In the genomic region with DNA sequence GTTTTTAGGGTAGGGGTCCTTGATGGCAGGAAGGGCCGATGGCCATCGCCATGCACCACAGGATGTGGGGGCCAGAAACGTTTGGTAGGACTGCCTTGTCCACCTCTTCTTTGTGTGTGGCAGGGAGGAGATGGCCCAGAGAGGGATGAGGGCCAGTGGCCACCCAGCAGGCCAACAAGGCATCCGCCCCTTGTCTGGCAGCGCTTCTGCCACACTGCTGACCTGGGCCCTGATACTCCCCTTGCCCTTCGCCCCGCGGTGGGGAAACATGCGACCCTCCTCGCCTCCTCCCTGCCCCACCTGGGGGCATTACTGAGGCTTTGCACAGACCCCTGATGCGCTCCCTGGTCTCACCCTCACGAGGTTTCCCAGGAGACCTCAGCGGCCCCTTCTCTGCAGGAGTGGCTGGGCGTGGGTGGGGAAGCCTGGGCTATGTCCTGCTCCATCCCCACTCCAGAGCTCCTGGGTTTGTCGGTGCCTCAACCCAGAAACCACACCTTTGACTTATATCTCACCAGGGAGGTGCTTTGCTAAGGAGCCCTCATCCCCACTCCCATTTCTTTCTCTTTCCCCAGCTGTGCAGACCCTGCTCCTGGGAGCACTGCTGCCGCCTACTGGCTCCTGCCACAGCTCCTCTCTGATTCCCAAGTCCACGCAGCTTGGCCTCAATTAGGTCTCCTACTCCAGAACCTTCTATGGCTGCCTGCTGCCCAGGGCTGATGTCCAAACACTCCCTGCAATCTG, we compare ENCODE assay signal across 11 cellular contexts. TPM values are rescaled to one million over a fixed set of nuclear protein-coding genes. Genes with fewer than 3 reads are reported as not detected.
DNase-seq lines count a peak whose midpoint lies in the region; ATAC-seq and TF ChIP-seq lines count a peak whose summit lies in the region.
"Had no signal": no experiment of that assay in that cellular context is flagged by ENCODE, and none has a peak within 500 bp of the region (broad histone marks: within the 10 kb centered on the region; RNA-seq: fewer than 3 reads in every experiment).

No MANE protein-coding gene starts in this region.

- H2AK5ac ChIP-seq in H9 (ENCODE audit: insufficient read length, low read length) = no peak overlapping the region

- no peak overlapping the region for H3K27ac Mint-ChIP-seq in H9

- peak; percentile 67 for TF ChIP-seq CTCF in C4-2B (conservative IDR thresholded peaks at IDR 0.05)
- peak; percentile 72 for TF ChIP-seq CTCF in H9 (conservative IDR thresholded peaks at IDR 0.05)
- no peak for TF ChIP-seq CTCF in ascending aorta (IDR thresholded peaks at IDR 0.05)

- H3K14ac ChIP-seq in H9 (ENCODE audit: insufficient read depth, low read length) = no peak overlapping the region

- no peak overlapping the region for H2BK5ac ChIP-seq in H9 (ENCODE audit: insufficient read length, low read length)

- H3K27me3 Mint-ChIP-seq in H9 (ENCODE audit: low read depth) = no peaks in the 10 kb centered on the region

- H3K4me1 ChIP-seq in H9 (ENCODE audit: insufficient read depth, low read length) (peaks cover 2% of the 10 kb centered on the region; the same call in 1 of the 2 replicates), ascending aorta (peaks cover 0 to 4% of the 10 kb centered on the region in 2 donors)

- H3K23ac ChIP-seq in H9 (ENCODE audit: insufficient read length, low read depth, low read length) = no peak overlapping the region

- H3K4ac ChIP-seq in H9 (ENCODE audit: low read depth, low read length) = no peak overlapping the region

- no peak overlapping the region for H2BK15ac ChIP-seq in H9 (ENCODE audit: low read depth, low read length)

- peak overlapping the region; percentile 4 for H3K4me2 ChIP-seq in H9 (ENCODE audit: insufficient read depth, insufficient read length, low read length)

- no peaks in the 10 kb centered on the region for H3K79me1 ChIP-seq in H9 (ENCODE audit: insufficient read depth, low read depth, low read length, poor library complexity, severe bottlenecking)

- H4K91ac ChIP-seq in H9 (ENCODE audit: insufficient read length, low read depth, low read length) = no peak overlapping the region

- no peak overlapping the region for H3K4me3 Mint-ChIP-seq in H9

- no peak overlapping the region for H3K27ac ChIP-seq in C4-2B
- no peak overlapping the region for H3K27ac ChIP-seq in H9 (ENCODE audit: insufficient read length, low read depth, low read length)
- peak overlapping the region; percentile 84 to 85 for H3K27ac ChIP-seq in ascending aorta

- DNase-seq in H9 = peak; percentile 79
- peak in 1 of 2 donors; percentile 48 for DNase-seq in ascending aorta (ENCODE audit: low spot score in 2 of 2)
- peak; percentile 38 for DNase-seq in left lobe of liver (ENCODE audit: low spot score)
- DNase-seq in hippocampal formation (lab: John Stamatoyannopoulos, UW) = no peak
- DNase-seq in GM03348 (ENCODE audit: low spot score) = no peak
- no peak for DNase-seq in left ventricle myocardium superior
- DNase-seq: left cardiac atrium; stimulated activated CD4-positive, alpha-beta T cell treated with anti-CD3 and anti-CD28 coated beads, Interleukin-2, amount 100 ng/mL, for 48 hours had no signal

- no peaks in the 10 kb centered on the region for H3K9me3 Mint-ChIP-seq in H9
- H3K9me3 Mint-ChIP-seq: activated naive CD4-positive, alpha-beta T cell treated with anti-CD3 and anti-CD28 coated beads, Interleukin-2, amount 50 U/mL, for 72 hours had no signal

- H3K36me3 ChIP-seq in ascending aorta = peaks cover 92 to 97% of the 10 kb centered on the region in 2 donors

- H4K5ac ChIP-seq in H9 (ENCODE audit: insufficient read length, low read depth, low read length) = no peak overlapping the region

- H3K9me3 ChIP-seq in H9 (ENCODE audit: control insufficient read depth, low read depth, low read length) (no peaks in the 10 kb centered on the region), ascending aorta (no peaks in the 10 kb centered on the region)

- no peak overlapping the region for H4K8ac ChIP-seq in H9 (replicated peaks; ENCODE audit: insufficient read length, low read depth, low read length)

- no peaks in the 10 kb centered on the region for H3K27me3 ChIP-seq in H9 (ENCODE audit: insufficient read depth, low read length)
- H3K27me3 ChIP-seq in ascending aorta = no peaks in the 10 kb centered on the region

- intact Hi-C loops in ascending aorta (cut with DNase I) = no loop called here
- intact Hi-C loops in left ventricle myocardium superior (cut with micrococcal nuclease) = no loop called here

- H2BK20ac ChIP-seq in H9 (ENCODE audit: low read depth, low read length, poor library complexity, severe bottlenecking) = no peak overlapping the region

- H3K4me1 Mint-ChIP-seq in H9 = peaks cover 25 to 45% of the 10 kb centered on the region in 2 experiments

- H2BK120ac ChIP-seq in H9 (ENCODE audit: low read depth, low read length, poor library complexity, severe bottlenecking) = no peak overlapping the region

- H2AFZ ChIP-seq in H9 (ENCODE audit: low read length) = no peak overlapping the region

- H3K4me3 ChIP-seq in ascending aorta = no peak overlapping the region

- H3K56ac ChIP-seq in H9 (ENCODE audit: insufficient read length, low read depth, low read length) = no peak overlapping the region

- H2BK12ac ChIP-seq in H9 (ENCODE audit: insufficient read length, low read depth, low read length) = no peak overlapping the region

- no peaks in the 10 kb centered on the region for H4K20me1 ChIP-seq in H9 (ENCODE audit: control insufficient read depth, insufficient read depth, insufficient read length)

- no peak overlapping the region for H3K9ac ChIP-seq in H9 (ENCODE audit: extremely low read depth, insufficient read length, low read length)

- ATAC-seq in left lobe of liver = peak; percentile 53
- ATAC-seq in GM18873 (IDR thresholded peaks at IDR 0.05; ENCODE audit: low FRiP score, unreplicated experiment) = no peak
- ATAC-seq in left ventricle myocardium superior = no peak
- ATAC-seq: activated naive CD4-positive, alpha-beta T cell treated with anti-CD3 and anti-CD28 coated beads, Interleukin-2, amount 50 U/mL, for 72 hours; left cardiac atrium had no signal

- H3K79me2 ChIP-seq in H9 (ENCODE audit: insufficient read depth, low read length) = no peaks in the 10 kb centered on the region

- H3K23me2 ChIP-seq in H9 (ENCODE audit: insufficient read length, low read depth, low read length, poor library complexity, severe bottlenecking) = no peaks in the 10 kb centered on the region

- no CpG with 5 or more reads among the region's 17 CpGs for WGBS in H9 (ENCODE audit: extremely low coverage, insufficient read length, low lambda C conversion rate)

- H3K36me3 Mint-ChIP-seq in H9 (ENCODE audit: insufficient read depth in 1 of 3, low read depth in 3 of 3) = no peaks in the 10 kb centered on the region
- H3K36me3 Mint-ChIP-seq: activated naive CD4-positive, alpha-beta T cell treated with anti-CD3 and anti-CD28 coated beads, Interleukin-2, amount 50 U/mL, for 72 hours had no signal

- no peak overlapping the region for H3K18ac ChIP-seq in H9 (ENCODE audit: insufficient read length, low read depth, low read length)

- no peak overlapping the region for H3T11ph ChIP-seq in H9 (ENCODE audit: low read length)

RNA-seq across cellular contexts. Expression of a gene that starts 38.7 kb away (rescaled TPM):
- 77.9 and 83.3 TPM in 2 replicates for total RNA-seq in H9 (2021)
- 57.0 TPM for total RNA-seq in ascending aorta
- total RNA-seq in left lobe of liver = 21.5 TPM
- 45.1 TPM for total RNA-seq in left ventricle myocardium superior

Comparison
In these comparisons a context has a peak if more than half of its experiments do, and no peak if none do; other contexts are left out.
1. H3K27ac ChIP-seq: peak in ascending aorta (2 of 2); none in C4-2B (single experiment) and H9 (single experiment).
2. CTCF ChIP-seq: peak in C4-2B (single experiment) and H9 (single experiment); none in ascending aorta (0 of 3).
3. DNase-seq: peak in H9 (single experiment) and left lobe of liver (single experiment); none in hippocampal formation (0 of 2), GM03348 (single experiment) and left ventricle myocardium superior (single experiment).